9 cellular contexts compared by ENCODE assay signal in the genomic region with DNA sequence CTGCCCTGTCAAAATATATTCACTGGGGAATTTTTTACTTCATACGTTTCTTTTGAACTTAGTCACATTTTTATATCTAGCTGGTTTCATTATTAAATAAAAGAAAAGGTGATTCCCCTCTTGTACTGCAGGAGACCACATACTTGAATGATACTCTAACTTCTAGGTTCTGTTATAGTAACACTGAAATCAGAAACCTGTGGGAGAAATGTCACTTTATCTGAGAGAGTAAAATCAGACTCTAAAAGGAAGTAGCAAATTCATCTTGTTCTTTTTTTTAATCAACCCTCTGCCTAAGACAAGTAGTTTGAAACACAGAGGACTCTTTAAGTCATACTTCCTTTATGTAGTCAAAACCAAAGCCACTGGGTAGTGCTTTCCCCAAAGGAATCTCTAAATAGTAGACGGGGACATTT. TPM values are rescaled to one million over a fixed set of nuclear protein-coding genes. Genes with fewer than 3 reads are reported as not detected.
DNase-seq lines count a peak whose midpoint lies in the region; ATAC-seq and TF ChIP-seq lines count a peak whose summit lies in the region.
"Had no signal": no experiment of that assay in that cellular context is flagged by ENCODE, and none has a peak within 500 bp of the region (broad histone marks: within the 10 kb centered on the region; RNA-seq: fewer than 3 reads in every experiment).

No MANE protein-coding gene starts in this region.

- H3K9me3 ChIP-seq in osteoblast (ENCODE audit: low read depth, low read length) = no peaks in the 10 kb centered on the region

- H3K36me3 ChIP-seq in osteoblast (ENCODE audit: insufficient read depth, low read length) = no peaks in the 10 kb centered on the region

- peaks cover 6% of the 10 kb centered on the region for H3K79me2 ChIP-seq in osteoblast (ENCODE audit: insufficient read depth, low read length)

- H3K4me3 ChIP-seq in osteoblast (ENCODE audit: insufficient read depth, low read length) = no peak overlapping the region

- H3K27ac ChIP-seq in osteoblast (ENCODE audit: low read depth, low read length) = peak overlapping the region; percentile 78

- H3K27me3 Mint-ChIP-seq in T-cell = no peaks in the 10 kb centered on the region

- no peak for DNase-seq in T-cell
- no peak for DNase-seq in osteoblast (ENCODE audit: insufficient read length, low spot score, missing footprints)
- DNase-seq in anterior cingulate cortex (lab: John Stamatoyannopoulos, UW) = no peak
- no peak for DNase-seq in RPMI8226
- DNase-seq in cerebellar nuclear complex (lab: John Stamatoyannopoulos, UW) = no peak
- DNase-seq in activated gamma-delta T cell treated with Interleukin-2 at 50 U/mL for 16 hours = no peak
- DNase-seq: NCI-H2081 had no signal

- peak overlapping the region; percentile 70 for H3K4me2 ChIP-seq in osteoblast (ENCODE audit: insufficient read depth, low read length)

- peaks cover 28 to 73% (median 64%) of the 10 kb centered on the region in 3 donors for H3K4me1 Mint-ChIP-seq in T-cell

- H2AFZ ChIP-seq in osteoblast (ENCODE audit: low read length) = peak overlapping the region; percentile 15

- no peaks in the 10 kb centered on the region for H3K27me3 ChIP-seq in osteoblast (ENCODE audit: insufficient read depth, low read length)

- peak overlapping the region; percentile 66 to 76 (median 70) for H3K4me3 Mint-ChIP-seq in T-cell

- peak overlapping the region; percentile 92 to 96 for H3K27ac Mint-ChIP-seq in T-cell

- CTCF ChIA-PET in T-cell (lab: Charles Lee) = interaction anchor here (0.8 to 1.8 kb wide), 4 partner anchors 10 to 35 kb away, joined by 3 to 8 read pairs (median 5); no protein-coding TSS in a partner anchor

- TF ChIP-seq CTCF in osteoblast (IDR thresholded peaks at IDR 0.05; ENCODE audit: extremely low read depth, low read depth, low read length) = no peak

- POLR2A ChIA-PET in T-cell (lab: Charles Lee) = interaction anchor here (1.0 to 1.3 kb wide), 2 partner anchors 8 to 167 kb away, joined by 3 to 5 read pairs; no protein-coding TSS in a partner anchor

- H4K20me1 ChIP-seq in osteoblast (ENCODE audit: insufficient read depth, low read length) = no peaks in the 10 kb centered on the region

- H3K9me3 Mint-ChIP-seq in T-cell = no peaks in the 10 kb centered on the region

- H3K36me3 Mint-ChIP-seq in T-cell = peaks cover 23% of the 10 kb centered on the region

- ATAC-seq in GM19328 (IDR thresholded peaks at IDR 0.05; ENCODE audit: unreplicated experiment) (peak; percentile 31), HG02981 (IDR thresholded peaks at IDR 0.05; ENCODE audit: unreplicated experiment) (peak; percentile 42), T-cell (replicated peaks in 1 of 4) (peak; percentile 46 to 82 (median 52))

- peaks cover 41% of the 10 kb centered on the region for H3K4me1 ChIP-seq in osteoblast (ENCODE audit: insufficient read depth, low read length)

RNA-seq across cellular contexts. Expression of gene MRPL39, which starts 34.4 kb away (rescaled TPM):
- total RNA-seq in T-cell (10 to 100 TPM; 10.6 to 18.2 (median 14.8) TPM), osteoblast (26.5 and 28.2 TPM in 2 replicates)
